In genomic region chr15:70099167-70099965, GRCh38 we compare ENCODE assay signal across 1 cellular context.
TF ChIP-seq lines count a peak whose summit lies in the region.

No MANE protein-coding gene starts in this region.

TF ChIP-seq in HEK293, 187 proteins besides CTCF, POLR2A, EP300 and RAD21 (continued from another document):
- TF ChIP-seq, protein P1, sequence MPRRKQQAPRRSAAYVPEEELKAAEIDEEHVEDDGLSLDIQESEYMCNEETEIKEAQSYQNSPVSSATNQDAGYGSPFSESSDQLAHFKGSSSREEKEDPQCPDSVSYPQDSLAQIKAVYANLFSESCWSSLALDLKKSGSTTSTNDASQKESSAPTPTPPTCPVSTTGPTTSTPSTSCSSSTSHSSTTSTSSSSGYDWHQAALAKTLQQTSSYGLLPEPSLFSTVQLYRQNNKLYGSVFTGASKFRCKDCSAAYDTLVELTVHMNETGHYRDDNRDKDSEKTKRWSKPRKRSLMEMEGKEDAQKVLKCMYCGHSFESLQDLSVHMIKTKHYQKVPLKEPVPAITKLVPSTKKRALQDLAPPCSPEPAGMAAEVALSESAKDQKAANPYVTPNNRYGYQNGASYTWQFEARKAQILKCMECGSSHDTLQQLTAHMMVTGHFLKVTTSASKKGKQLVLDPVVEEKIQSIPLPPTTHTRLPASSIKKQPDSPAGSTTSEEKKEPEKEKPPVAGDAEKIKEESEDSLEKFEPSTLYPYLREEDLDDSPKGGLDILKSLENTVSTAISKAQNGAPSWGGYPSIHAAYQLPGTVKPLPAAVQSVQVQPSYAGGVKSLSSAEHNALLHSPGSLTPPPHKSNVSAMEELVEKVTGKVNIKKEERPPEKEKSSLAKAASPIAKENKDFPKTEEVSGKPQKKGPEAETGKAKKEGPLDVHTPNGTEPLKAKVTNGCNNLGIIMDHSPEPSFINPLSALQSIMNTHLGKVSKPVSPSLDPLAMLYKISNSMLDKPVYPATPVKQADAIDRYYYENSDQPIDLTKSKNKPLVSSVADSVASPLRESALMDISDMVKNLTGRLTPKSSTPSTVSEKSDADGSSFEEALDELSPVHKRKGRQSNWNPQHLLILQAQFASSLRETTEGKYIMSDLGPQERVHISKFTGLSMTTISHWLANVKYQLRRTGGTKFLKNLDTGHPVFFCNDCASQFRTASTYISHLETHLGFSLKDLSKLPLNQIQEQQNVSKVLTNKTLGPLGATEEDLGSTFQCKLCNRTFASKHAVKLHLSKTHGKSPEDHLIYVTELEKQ (tag by site-specific recombination; IDR thresholded peaks at IDR 0.05; ENCODE audit: borderline replicate concordance) = peak; percentile 94
- TF ChIP-seq ZNF610 (tag by site-specific recombination; IDR thresholded peaks at IDR 0.05; ENCODE audit: borderline replicate concordance) = peak; percentile 68; the same call in 1 of the 2 replicates
- 0 out of 2 replicates have a peak, but pooled peaks have one; percentile 13 for TF ChIP-seq BCL11A (tag by site-specific recombination; IDR thresholded peaks at IDR 0.05; ENCODE audit: low read depth)
- peak; percentile 88 for TF ChIP-seq ZBTB26 (tag by site-specific recombination; optimal IDR thresholded peaks at IDR 0.05)
- TF ChIP-seq ZNF510 (tag by site-specific recombination; IDR thresholded peaks at IDR 0.05; ENCODE audit: insufficient replicate concordance) = peak; percentile 13
- peak; percentile 95 for TF ChIP-seq ZEB2 (tag by site-specific recombination; IDR thresholded peaks at IDR 0.05)
